ENCODE assay signal across 26 cellular contexts in genomic region chr14:99727096-99727870, GRCh38. TPM values are rescaled to one million over a fixed set of nuclear protein-coding genes. Genes with fewer than 3 reads are reported as not detected.
DNase-seq lines count a peak whose midpoint lies in the region; ATAC-seq and TF ChIP-seq lines count a peak whose summit lies in the region.
"Had no signal": no experiment of that assay in that cellular context is flagged by ENCODE, and none has a peak within 500 bp of the region (broad histone marks: within the 10 kb centered on the region; RNA-seq: fewer than 3 reads in every experiment).

No MANE protein-coding gene starts in this region.

- no peak overlapping the region for H3K4me2 ChIP-seq in trophoblast cell (ENCODE audit: low read length)
- H3K4me2 ChIP-seq: BLaER1, smooth muscle cell had no signal

- no peak overlapping the region for H4K91ac ChIP-seq in trophoblast cell (ENCODE audit: low read depth, low read length)

- H2AFZ ChIP-seq in trophoblast cell (ENCODE audit: insufficient read depth, low read length, poor library complexity) = no peak overlapping the region

- no peaks in the 10 kb centered on the region for H3K36me3 ChIP-seq in trophoblast cell (ENCODE audit: control insufficient read depth in 1 of 2, insufficient read depth in 2 of 2, low read length in 2 of 2)
- H3K36me3 ChIP-seq: BLaER1, heart left ventricle, left lung had no signal

- H3K27ac ChIP-seq in trophoblast cell (ENCODE audit: low read depth, low read length) = no peak overlapping the region
- H3K27ac ChIP-seq: BLaER1, heart left ventricle, HL-60, left lung, psoas muscle had no signal

- H3K9me3 Mint-ChIP-seq in activated naive CD4-positive, alpha-beta T cell treated with anti-CD3 and anti-CD28 coated beads, Interleukin-2, amount 10 ng/mL, durations not matched to agents 7 days and 5 days = no peaks in the 10 kb centered on the region
- H3K9me3 Mint-ChIP-seq in activated CD8-positive, alpha-beta memory T cell treated with anti-CD3 and anti-CD28 coated beads, Interleukin-2, amount 10 ng/mL, durations not matched to agents 7 days and 5 days (ENCODE audit: low read depth) = no peaks in the 10 kb centered on the region
- H3K9me3 Mint-ChIP-seq in type B pancreatic cell = no peaks in the 10 kb centered on the region
- H3K9me3 Mint-ChIP-seq: nephron progenitor cell had no signal

- H3K18ac ChIP-seq in trophoblast cell (ENCODE audit: low read length) = no peak overlapping the region

- peak; percentile 8 for DNase-seq in activated naive CD4-positive, alpha-beta T cell treated with anti-CD3 and anti-CD28 coated beads, Interleukin-2, amount 10 ng/mL, durations not matched to agents 7 days and 5 days
- no peak for DNase-seq in activated naive CD4-positive, alpha-beta T cell (lab: John Stamatoyannopoulos, UW)
- peak; percentile 33 for DNase-seq in activated CD8-positive, alpha-beta memory T cell treated with anti-CD3 and anti-CD28 coated beads, Interleukin-2, amount 10 ng/mL, durations not matched to agents 7 days and 5 days
- DNase-seq in mesenteric fat pad (ENCODE audit: low spot score) = peak; percentile 76
- peak; percentile 66 for DNase-seq in type B pancreatic cell (ENCODE audit: extremely low spot score, unreplicated experiment)
- DNase-seq in GF-D8 (lab: John Stamatoyannopoulos, UW) = no peak
- DNase-seq in DMS53 (lab: John Stamatoyannopoulos, UW) = no peak
- no peak for DNase-seq in trophoblast cell
- DNase-seq: activated CD4-positive, alpha-beta T cell treated with anti-CD3 and anti-CD28 coated beads for 48 hours; anterior cingulate cortex; caudate nucleus; COR-L47; DMS79 treated with DMSO at 0.1 percent for 48 hours; GOT3; NCI-H1105 treated with DMSO at 0.1 percent for 48 hours; NCI-H2081; nephron progenitor cell; psoas muscle; SIG-M5; stimulated activated CD4-positive, alpha-beta T cell treated with anti-CD3 and anti-CD28 coated beads, Interleukin-4, amount 100 ng/mL, for 1 hour; stimulated activated naive CD4-positive, alpha-beta T cell had no signal

- no CpG with 5 or more reads among the region's 25 CpGs for WGBS in trophoblast cell (ENCODE audit: extremely low coverage, insufficient coverage, insufficient read length)

- H3K4me1 ChIP-seq in trophoblast cell (ENCODE audit: control insufficient read depth in 1 of 2, insufficient read depth in 2 of 2, low read length in 2 of 2) = peaks cover 7% of the 10 kb centered on the region in 2 experiments

- H3K79me2 ChIP-seq in trophoblast cell (ENCODE audit: control insufficient read depth, insufficient read depth, low read length, poor library complexity) = peaks cover 2% of the 10 kb centered on the region

- H4K12ac ChIP-seq in trophoblast cell (ENCODE audit: low read depth, low read length) = no peak overlapping the region

- no peak for TF ChIP-seq CTCF in type B pancreatic cell (conservative IDR thresholded peaks at IDR 0.05)

- H4K8ac ChIP-seq in trophoblast cell (ENCODE audit: low read depth, low read length) = no peak overlapping the region

- H3K9ac ChIP-seq in trophoblast cell (ENCODE audit: low read length) = no peak overlapping the region
- H3K9ac ChIP-seq: BLaER1 had no signal

- H3K27me3 ChIP-seq in trophoblast cell (ENCODE audit: insufficient read depth, low read length) = no peaks in the 10 kb centered on the region

- no peak overlapping the region for H3K4me3 ChIP-seq in trophoblast cell (ENCODE audit: low read depth, low read length)
- H3K4me3 ChIP-seq: BLaER1, heart left ventricle, left lung, psoas muscle, smooth muscle cell had no signal

- H3K4me1 Mint-ChIP-seq in activated naive CD4-positive, alpha-beta T cell treated with anti-CD3 and anti-CD28 coated beads, Interleukin-2, amount 10 ng/mL, durations not matched to agents 7 days and 5 days = peaks cover 2% of the 10 kb centered on the region
- no peaks in the 10 kb centered on the region for H3K4me1 Mint-ChIP-seq in activated CD8-positive, alpha-beta memory T cell treated with anti-CD3 and anti-CD28 coated beads, Interleukin-2, amount 10 ng/mL, durations not matched to agents 7 days and 5 days
- H3K4me1 Mint-ChIP-seq in type B pancreatic cell (ENCODE audit: unreplicated experiment) = no peaks in the 10 kb centered on the region

- no peak overlapping the region for H3K23ac ChIP-seq in trophoblast cell (ENCODE audit: low read length)

- CTCF ChIA-PET in activated naive CD4-positive, alpha-beta T cell treated with anti-CD3 and anti-CD28 coated beads, Interleukin-2, amount 10 ng/mL, durations not matched to agents 7 days and 5 days (lab: Charles Lee) = interaction anchor here (4.2 kb wide), 1 partner anchor 157 kb away, joined by 29 read pairs; no protein-coding TSS in a partner anchor
- CTCF ChIA-PET in activated CD8-positive, alpha-beta memory T cell treated with anti-CD3 and anti-CD28 coated beads, Interleukin-2, amount 10 ng/mL, durations not matched to agents 7 days and 5 days (lab: Charles Lee) = interaction anchor here (1.0 kb wide), 1 partner anchor 157 kb away, joined by 3 read pairs; no protein-coding TSS in a partner anchor

- no peak for ATAC-seq in activated CD8-positive, alpha-beta memory T cell treated with anti-CD3 and anti-CD28 coated beads, Interleukin-2, amount 10 ng/mL, durations not matched to agents 7 days and 5 days
- ATAC-seq: heart left ventricle, left lung, psoas muscle had no signal

- H2AK5ac ChIP-seq in trophoblast cell (ENCODE audit: low read length) = no peak overlapping the region

- no peak overlapping the region for H2BK120ac ChIP-seq in trophoblast cell (ENCODE audit: insufficient read depth, low read length, poor library complexity)

- H2BK5ac ChIP-seq in trophoblast cell (ENCODE audit: low read depth, low read length, poor library complexity) = no peak overlapping the region

- peaks cover 69% of the 10 kb centered on the region for H3K27me3 Mint-ChIP-seq in activated naive CD4-positive, alpha-beta T cell treated with anti-CD3 and anti-CD28 coated beads, Interleukin-2, amount 10 ng/mL, durations not matched to agents 7 days and 5 days
- peaks cover 24% of the 10 kb centered on the region for H3K27me3 Mint-ChIP-seq in activated CD8-positive, alpha-beta memory T cell treated with anti-CD3 and anti-CD28 coated beads, Interleukin-2, amount 10 ng/mL, durations not matched to agents 7 days and 5 days
- H3K27me3 Mint-ChIP-seq in type B pancreatic cell = no peaks in the 10 kb centered on the region

- no peak overlapping the region for H2BK12ac ChIP-seq in trophoblast cell (ENCODE audit: low read length)

- H3K4me3 Mint-ChIP-seq in activated naive CD4-positive, alpha-beta T cell treated with anti-CD3 and anti-CD28 coated beads, Interleukin-2, amount 10 ng/mL, durations not matched to agents 7 days and 5 days = no peak overlapping the region
- no peak overlapping the region for H3K4me3 Mint-ChIP-seq in activated CD8-positive, alpha-beta memory T cell treated with anti-CD3 and anti-CD28 coated beads, Interleukin-2, amount 10 ng/mL, durations not matched to agents 7 days and 5 days
- no peak overlapping the region for H3K4me3 Mint-ChIP-seq in type B pancreatic cell
- H3K4me3 Mint-ChIP-seq: nephron progenitor cell had no signal

- H3K4ac ChIP-seq in trophoblast cell (ENCODE audit: low read depth, low read length) = no peak overlapping the region

- no peak overlapping the region for H3K27ac Mint-ChIP-seq in activated naive CD4-positive, alpha-beta T cell treated with anti-CD3 and anti-CD28 coated beads, Interleukin-2, amount 10 ng/mL, durations not matched to agents 7 days and 5 days
- H3K27ac Mint-ChIP-seq in activated CD8-positive, alpha-beta memory T cell treated with anti-CD3 and anti-CD28 coated beads, Interleukin-2, amount 10 ng/mL, durations not matched to agents 7 days and 5 days = no peak overlapping the region
- H3K27ac Mint-ChIP-seq in type B pancreatic cell = no peak overlapping the region
- H3K27ac Mint-ChIP-seq: nephron progenitor cell had no signal

- no peaks in the 10 kb centered on the region for H3K36me3 Mint-ChIP-seq in activated naive CD4-positive, alpha-beta T cell treated with anti-CD3 and anti-CD28 coated beads, Interleukin-2, amount 10 ng/mL, durations not matched to agents 7 days and 5 days
- H3K36me3 Mint-ChIP-seq in activated CD8-positive, alpha-beta memory T cell treated with anti-CD3 and anti-CD28 coated beads, Interleukin-2, amount 10 ng/mL, durations not matched to agents 7 days and 5 days = no peaks in the 10 kb centered on the region
- no peaks in the 10 kb centered on the region for H3K36me3 Mint-ChIP-seq in type B pancreatic cell

- no peaks in the 10 kb centered on the region for H3K9me3 ChIP-seq in trophoblast cell (ENCODE audit: insufficient read depth, low read depth, low read length)
- H3K9me3 ChIP-seq: BLaER1, heart left ventricle, left lung, psoas muscle had no signal

- peaks cover 3% of the 10 kb centered on the region for H3K79me1 ChIP-seq in trophoblast cell (ENCODE audit: low read length)

- no peak overlapping the region for H3K14ac ChIP-seq in trophoblast cell (ENCODE audit: low read length)

RNA-seq across cellular contexts. Expression of gene CYP46A1, which starts 43.2 kb away (rescaled TPM):
- total RNA-seq in activated CD8-positive, alpha-beta memory T cell treated with anti-CD3 and anti-CD28 coated beads, Interleukin-2, amount 10 ng/mL, durations not matched to agents 7 days and 5 days = under 1 TPM in 1 of 2 experiments, not detected in 1; 0.15 TPM
- total RNA-seq in mesenteric fat pad (3.1 TPM), type B pancreatic cell (ENCODE audit: low replicate concordance) (0.98 and 4.7 TPM in 2 replicates)
- polyA plus RNA-seq in trophoblast cell (2013) = 0.35 and 0.41 TPM in 2 replicates

Comparison
In these comparisons a context has a peak if more than half of its experiments do, and no peak if none do; other contexts are left out.
1. DNase-seq: peak in activated naive CD4-positive, alpha-beta T cell treated with anti-CD3 and anti-CD28 coated beads, Interleukin-2, amount 10 ng/mL, durations not matched to agents 7 days and 5 days (single experiment), activated CD8-positive, alpha-beta memory T cell treated with anti-CD3 and anti-CD28 coated beads, Interleukin-2, amount 10 ng/mL, durations not matched to agents 7 days and 5 days (single experiment), mesenteric fat pad (single experiment) and type B pancreatic cell (single experiment); none in activated naive CD4-positive, alpha-beta T cell (0 of 4), GF-D8 (single experiment), DMS53 (single experiment) and trophoblast cell (0 of 2).